In the genomic region with DNA sequence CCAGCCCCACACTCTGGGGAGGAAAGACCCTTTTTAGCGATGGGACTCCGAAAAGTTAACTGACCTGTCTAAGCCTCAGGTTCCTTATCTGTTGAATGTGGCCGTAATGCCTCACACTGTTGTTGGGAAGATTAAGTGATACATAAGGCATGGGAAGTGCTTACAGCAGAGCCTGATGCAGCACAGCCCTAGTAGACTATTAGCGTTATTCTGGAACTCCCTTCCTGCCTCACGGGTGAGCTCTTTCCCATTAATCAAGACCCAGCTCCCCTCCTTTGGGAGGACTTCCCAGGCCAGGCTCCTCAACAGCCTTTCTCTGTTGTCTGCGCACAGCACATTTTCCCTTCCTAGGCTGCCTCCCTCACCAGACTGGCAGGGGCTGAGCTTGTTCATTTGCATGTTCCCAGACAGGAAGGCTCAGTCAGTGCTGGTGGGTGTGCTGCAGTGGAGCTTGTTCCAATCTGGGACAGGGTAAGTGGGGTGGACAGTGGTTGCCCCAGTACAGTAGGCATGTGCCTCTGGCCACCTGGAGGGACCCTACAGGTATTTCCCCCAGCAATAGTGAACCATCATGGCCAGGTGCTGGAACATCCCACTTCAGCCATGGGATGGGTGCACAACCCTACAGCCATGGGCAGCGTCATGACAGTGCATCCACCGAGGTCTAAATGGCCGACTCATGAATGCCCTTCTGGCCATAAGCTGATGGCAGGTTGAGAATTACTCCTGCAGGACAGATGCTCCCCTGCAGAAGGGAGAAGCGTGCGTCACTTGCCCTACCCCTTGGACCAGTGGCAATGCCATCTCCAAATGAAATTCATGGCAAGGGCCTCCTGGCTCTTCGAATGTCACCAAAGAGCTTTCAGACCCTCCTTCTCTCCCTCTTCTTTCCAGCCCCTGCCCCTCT, we compare ENCODE assay signal across 10 cellular contexts. TPM values are rescaled to one million over a fixed set of nuclear protein-coding genes. Genes with fewer than 3 reads are reported as not detected.
A peak's percentile ranks its signal among the peaks of the same experiment; 100 is the strongest.
DNase-seq lines count a peak whose midpoint lies in the region; ATAC-seq, FAIRE-seq and TF ChIP-seq lines count a peak whose summit lies in the region.
"Had no signal": no experiment of that assay in that cellular context is flagged by ENCODE, and none has a peak within 500 bp of the region (broad histone marks: within the 10 kb centered on the region; RNA-seq: fewer than 3 reads in every experiment).

No MANE protein-coding gene starts in this region.

- no peak overlapping the region for H3K4me3 ChIP-seq in K562

- H3K27ac ChIP-seq in K562 (ENCODE audit: extremely low read depth, low read depth, low read length), result no peak overlapping the region

- H3K79me2 ChIP-seq in K562 (ENCODE audit: control insufficient read depth, insufficient read depth, low read length), result no peaks in the 10 kb centered on the region

- H2AFZ ChIP-seq in K562 (ENCODE audit: low read depth, low read length), result peak overlapping the region; percentile 79

- no peak for TF ChIP-seq RAD21 in K562 (CRISPR knock-in tag; conservative IDR thresholded peaks at IDR 0.05 in 1 of 2, IDR thresholded peaks at IDR 0.05 in 1 of 2)

- H4K20me1 ChIP-seq in K562 (replicated peaks; ENCODE audit: control insufficient read depth, insufficient read depth, low read length), result no peaks in the 10 kb centered on the region

- CTCF ChIA-PET in K562 (lab: Yijun Ruan, JAX; ENCODE audit: low intra/inter-chr PET ratio), result no interaction called here

- H3K4me2 ChIP-seq in K562 (ENCODE audit: insufficient read depth, low read length), result peak overlapping the region; percentile 59; the same call in 1 of the 2 replicates

- H3K9ac ChIP-seq in K562 (ENCODE audit: insufficient read depth in 1 of 2, low read depth in 2 of 2, low read length in 2 of 2), result no peak overlapping the region

- in situ Hi-C loops in K562 (cut with MboI), result no loop called here

- WGBS in K562 (ENCODE audit: insufficient coverage, low coverage, missing lambda C conversion rate), result 26% methylated on average over 12 of the region's 12 CpGs

- H3K27me3 Mint-ChIP-seq in progenitor cell of endocrine pancreas, result peaks cover 20% of the 10 kb centered on the region

- H3K9me3 ChIP-seq in K562 (replicated peaks; ENCODE audit: control insufficient read depth, insufficient read depth, low read depth, low read length), result no peaks in the 10 kb centered on the region

- H3K9me1 ChIP-seq in K562 (ENCODE audit: control insufficient read depth, insufficient read depth, low read length), result no peaks in the 10 kb centered on the region

- BruUV-seq in K562 (replicated peaks; lab: Mats Ljungman, UMichigan), result no TSS peak

- no peak for TF ChIP-seq EP300 in K562 (IDR thresholded peaks at IDR 0.05; ENCODE audit: low read length)

- POLR2A ChIA-PET in K562 (lab: Yijun Ruan, JAX), result interaction anchor here (1.0 kb wide), 1 partner anchor 60 kb away, joined by 3 read pairs; no protein-coding TSS in a partner anchor

- intact Hi-C loops in K562 (cut with micrococcal nuclease), result no loop called here

- H3K4me3 Mint-ChIP-seq in progenitor cell of endocrine pancreas (ENCODE audit: low read depth), result no peak overlapping the region

- H3K4me1 Mint-ChIP-seq in progenitor cell of endocrine pancreas (ENCODE audit: low read depth), result peaks cover 9% of the 10 kb centered on the region

- H3K27ac Mint-ChIP-seq in progenitor cell of endocrine pancreas, result peak overlapping the region; percentile 15

- TF ChIP-seq CTCF in K562 (IDR thresholded peaks at IDR 0.05 in 2 of 3, conservative IDR thresholded peaks at IDR 0.05 in 1 of 3; ENCODE audit: insufficient read depth in 2 of 3, low read depth in 1 of 3, low read length in 3 of 3) (no peak), progenitor cell of endocrine pancreas (IDR thresholded peaks at IDR 0.05; ENCODE audit: unreplicated experiment) (no peak)

- no peaks in the 10 kb centered on the region for H3K9me3 Mint-ChIP-seq in progenitor cell of endocrine pancreas (ENCODE audit: low read depth)

- DNase-seq in GM18507 (ENCODE audit: extremely low spot score, insufficient read length, low read depth) (no peak), K562 (ENCODE audit: extremely low read depth in 1 of 4, low spot score in 3 of 4) (peak in 1 of 4 experiments; percentile 6), progenitor cell of endocrine pancreas (ENCODE audit: low spot score, unreplicated experiment) (no peak), SIG-M5 (lab: John Stamatoyannopoulos, UW) (no peak), putamen (ENCODE audit: low spot score) (no peak), GOT3 (lab: John Stamatoyannopoulos, UW) (no peak)
- DNase-seq: SHP77 had no signal

- H3K36me3 Mint-ChIP-seq in progenitor cell of endocrine pancreas (ENCODE audit: insufficient read depth), result no peaks in the 10 kb centered on the region

- peaks cover 0 to 6% of the 10 kb centered on the region in 2 experiments; a peak in 2 of 5 replicates for H3K4me1 ChIP-seq in K562 (replicated peaks in 1 of 2; ENCODE audit: control insufficient read depth in 2 of 2, insufficient read depth in 2 of 2, low read length in 2 of 2)

- peaks cover 10 to 36% of the 10 kb centered on the region in 2 experiments for H3K27me3 ChIP-seq in K562 (ENCODE audit: control insufficient read depth in 2 of 2, insufficient read depth in 2 of 2, low read length in 2 of 2)

- ATAC-seq in HG03097 (IDR thresholded peaks at IDR 0.05; ENCODE audit: low FRiP score, unreplicated experiment) (peak; percentile 6), K562 (no peak; the same call in none of the 3 replicates), GM21515 (IDR thresholded peaks at IDR 0.05; ENCODE audit: unreplicated experiment) (no peak)
- ATAC-seq: HCT116 had no signal

- TF ChIP-seq POLR2A in K562 (conservative IDR thresholded peaks at IDR 0.05), result no peak

- H3K36me3 ChIP-seq in K562 (ENCODE audit: control insufficient read depth, insufficient read depth, low read length), result no peaks in the 10 kb centered on the region

- peak; percentile 24 for FAIRE-seq in GM18507 (lab: Jason Lieb, UNC)
- FAIRE-seq in K562 (lab: Jason Lieb, UNC), result peak; percentile 75

TF ChIP-seq in K562, 482 proteins besides CTCF, POLR2A, EP300 and RAD21:
- TF ChIP-seq CEBPG (CRISPR knock-in tag; IDR thresholded peaks at IDR 0.05), result no peak
- TF ChIP-seq CEBPG (tag; conservative IDR thresholded peaks at IDR 0.05 in 1 of 2, IDR thresholded peaks at IDR 0.05 in 1 of 2), result no peak
- no peak for TF ChIP-seq CHCHD3 (CRISPR knock-in tag; IDR thresholded peaks at IDR 0.05)
- no peak for TF ChIP-seq POLR3G (IDR thresholded peaks at IDR 0.05; ENCODE audit: extremely low read depth, insufficient read length, insufficient replicate concordance)
- no peak for TF ChIP-seq ZNF75A (CRISPR knock-in tag; IDR thresholded peaks at IDR 0.05)

RNA-seq across cellular contexts. Expression of gene PSTPIP1, which starts 5.8 kb away (rescaled TPM):
- total RNA-seq in K562 (2011; cell fraction: chromatin; rRNA removed; ENCODE audit: low replicate concordance), result not detected in 2 replicates
- total RNA-seq in K562 (2011; cell fraction: nucleolus; rRNA removed), result not detected in 2 replicates
- total RNA-seq in K562 (2011; cell fraction: nucleoplasm; rRNA removed), result not detected in 2 replicates
- not detected in 2 replicates for total RNA-seq in K562 (2014; rRNA removed)
- total RNA-seq in K562 (2014; rRNA removed; fragmentation: Illumina TruSeq; extraction: Trizol), result not detected in 2 replicates
- not detected in 2 replicates for total RNA-seq in K562 (2015; rRNA removed; fragmentation: Illumina TruSeq; extraction: Trizol)
- 0.58 TPM in 1 of 2 replicates, not detected in the other for total RNA-seq in K562 (2021)
- not detected in 2 replicates for polyA plus RNA-seq in K562 (2011; rRNA removed)
- 0.12 TPM in 1 of 2 replicates, not detected in the other for polyA plus RNA-seq in K562 (2011; cell fraction: cytosol; rRNA removed)
- polyA plus RNA-seq in K562 (2011; cell fraction: nucleus; rRNA removed), result 0.11 and 0.15 TPM in 2 replicates
- polyA plus RNA-seq in K562 (2012), result not detected in 2 replicates
- polyA plus RNA-seq in K562 (2014; fragmentation: Illumina TruSeq; extraction: Trizol), result not detected in 2 replicates
- polyA plus RNA-seq in K562 (2014; fragmentation: Nextera tagmentation; extraction: Ambion mirVana), result not detected
- not detected in 2 replicates for polyA plus RNA-seq in K562 (2014; rRNA removed)
- not detected in 2 replicates for polyA minus RNA-seq in K562 (2011; rRNA and poly(A)+ RNA removed)
- not detected in 2 replicates for polyA minus RNA-seq in K562 (2011; cell fraction: cytosol; rRNA and poly(A)+ RNA removed)
- polyA minus RNA-seq in K562 (2011; cell fraction: nucleus; rRNA and poly(A)+ RNA removed), result not detected in 2 replicates
- not detected in 2 replicates for total RNA-seq in progenitor cell of endocrine pancreas

RNA-seq across cellular contexts. Expression of gene RCN2, which starts 57.6 kb away (rescaled TPM):
- 11.5 and 48.1 TPM in 2 replicates for total RNA-seq in K562 (2011; cell fraction: chromatin; rRNA removed; ENCODE audit: low replicate concordance)
- total RNA-seq in K562 (2011; cell fraction: nucleolus; rRNA removed), result 16.4 and 16.5 TPM in 2 replicates
- total RNA-seq in K562 (2011; cell fraction: nucleoplasm; rRNA removed), result 29.3 and 45.6 TPM in 2 replicates
- total RNA-seq in K562 (2014; rRNA removed), result 19.5 and 24.0 TPM in 2 replicates
- 56.3 and 58.4 TPM in 2 replicates for total RNA-seq in K562 (2014; rRNA removed; fragmentation: Illumina TruSeq; extraction: Trizol)
- total RNA-seq in K562 (2015; rRNA removed; fragmentation: Illumina TruSeq; extraction: Trizol), result 48.4 and 52.8 TPM in 2 replicates
- total RNA-seq in K562 (2021), result 33.6 and 34.3 TPM in 2 replicates
- polyA plus RNA-seq in K562 (2011; rRNA removed), result 45.7 and 59.8 TPM in 2 replicates
- 10.4 and 17.3 TPM in 2 replicates for polyA plus RNA-seq in K562 (2011; cell fraction: cytosol; rRNA removed)
- 10.6 and 17.8 TPM in 2 replicates for polyA plus RNA-seq in K562 (2011; cell fraction: nucleus; rRNA removed)
- polyA plus RNA-seq in K562 (2012), result 27.4 and 32.0 TPM in 2 replicates
- 47.4 and 56.3 TPM in 2 replicates for polyA plus RNA-seq in K562 (2014; fragmentation: Illumina TruSeq; extraction: Trizol)
- 10 to 100 TPM; 20.9 to 26.3 TPM for polyA plus RNA-seq in K562 (2014; fragmentation: Nextera tagmentation; extraction: Ambion mirVana)
- 63.1 and 63.6 TPM in 2 replicates for polyA plus RNA-seq in K562 (2014; rRNA removed)
- polyA minus RNA-seq in K562 (2011; rRNA and poly(A)+ RNA removed), result 30.4 and 39.1 TPM in 2 replicates
- 10.3 and 12.0 TPM in 2 replicates for polyA minus RNA-seq in K562 (2011; cell fraction: cytosol; rRNA and poly(A)+ RNA removed)
- polyA minus RNA-seq in K562 (2011; cell fraction: nucleus; rRNA and poly(A)+ RNA removed), result 6.5 and 10.8 TPM in 2 replicates
- total RNA-seq in progenitor cell of endocrine pancreas, result 232 and 236 TPM in 2 replicates
